In genomic region chr16:85699224-85699558, GRCh38 we compare ENCODE assay signal across 17 cellular contexts.
"Had no signal": no experiment of that assay in that cellular context is flagged by ENCODE, and none has a peak within 500 bp of the region (broad histone marks: within the 10 kb centered on the region; RNA-seq: fewer than 3 reads in every experiment).

No MANE protein-coding gene starts in this region.

- H3K27ac Mint-ChIP-seq: activated naive CD4-positive, alpha-beta T cell treated with anti-CD3 and anti-CD28 coated beads, Interleukin-2, amount 50 U/mL, for 72 hours; effector memory CD8-positive, alpha-beta T cell; stimulated activated memory B cell treated with anti-CD40 and anti-IgM and Interleukin-4, amounts not matched to agents 10 μg/mL and 1 μg/mL and 100 μg/mL, for 72 hours had no signal

- H3K4me3 Mint-ChIP-seq: effector memory CD8-positive, alpha-beta T cell; stimulated activated memory B cell treated with anti-CD40 and anti-IgM and Interleukin-4, amounts not matched to agents 10 μg/mL and 1 μg/mL and 100 μg/mL, for 72 hours had no signal

- H3K4me1 Mint-ChIP-seq: stimulated activated memory B cell treated with anti-CD40 and anti-IgM and Interleukin-4, amounts not matched to agents 10 μg/mL and 1 μg/mL and 100 μg/mL, for 72 hours had no signal

- H3K36me3 Mint-ChIP-seq: activated naive CD4-positive, alpha-beta T cell treated with anti-CD3 and anti-CD28 coated beads, Interleukin-2, amount 50 U/mL, for 72 hours had no signal

- H3K4me3 ChIP-seq: adrenal gland, hepatocyte, sigmoid colon, thoracic aorta, upper lobe of left lung had no signal

- H3K9me3 Mint-ChIP-seq: activated naive CD4-positive, alpha-beta T cell treated with anti-CD3 and anti-CD28 coated beads, Interleukin-2, amount 50 U/mL, for 72 hours; effector memory CD8-positive, alpha-beta T cell had no signal

- FAIRE-seq: astrocyte, kidney had no signal

- DNase-seq: activated CD4-positive, alpha-beta T cell treated with anti-CD3 and anti-CD28 coated beads for 1 hour; activated CD4-positive, alpha-beta T cell treated with anti-CD3 and anti-CD28 coated beads, Interleukin-2, amount 50 U/mL, for 4 hours; activated gamma-delta T cell; effector memory CD8-positive, alpha-beta T cell; kidney; mammary epithelial cell; sigmoid colon; stimulated activated CD4-positive, alpha-beta T cell treated with anti-CD3 and anti-CD28 coated beads, Interleukin-4, amount 100 ng/mL, for 4 hours; T-helper 2 cell had no signal

- H3K36me3 ChIP-seq: adrenal gland, sigmoid colon, thoracic aorta, upper lobe of left lung had no signal

- H3K27me3 ChIP-seq: adrenal gland, hepatocyte, upper lobe of left lung had no signal

- ATAC-seq: activated naive CD4-positive, alpha-beta T cell treated with anti-CD3 and anti-CD28 coated beads, Interleukin-2, amount 50 U/mL, for 72 hours; effector memory CD8-positive, alpha-beta T cell; left lobe of liver; stimulated activated memory B cell treated with anti-CD40 and anti-IgM and Interleukin-4, amounts not matched to agents 10 μg/mL and 1 μg/mL and 100 μg/mL, for 72 hours had no signal
